Comparison of ENCODE assay signal across 9 cellular contexts in the genomic region with DNA sequence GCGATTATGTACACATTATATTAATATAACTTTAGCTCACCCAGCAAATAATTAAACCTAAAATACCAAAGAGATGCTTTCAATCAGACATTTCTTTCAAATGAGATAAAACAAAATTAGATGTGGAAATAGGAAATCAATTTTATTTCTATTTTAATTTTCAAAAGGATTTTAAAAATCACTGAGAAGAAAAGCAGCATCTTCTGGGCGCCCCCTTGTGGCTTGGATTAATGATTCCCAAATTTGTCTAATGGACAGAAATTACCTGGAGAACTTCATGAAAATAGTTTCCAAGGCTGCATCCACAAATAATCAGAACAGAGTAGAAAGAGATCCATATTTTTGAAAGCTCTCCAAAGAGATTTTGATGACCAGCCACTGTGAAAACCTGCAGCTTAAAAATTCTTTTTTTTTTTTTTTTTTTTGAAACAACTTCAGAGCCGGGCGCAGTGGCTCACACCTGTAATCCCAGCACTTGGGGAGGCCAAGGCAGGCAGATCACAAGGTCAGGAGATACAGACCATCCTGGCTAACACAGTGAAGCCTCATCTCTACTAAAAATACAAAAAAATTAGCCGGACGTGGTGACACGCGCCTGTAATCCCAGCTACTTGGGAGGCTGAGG. TPM values are rescaled to one million over a fixed set of nuclear protein-coding genes. Genes with fewer than 3 reads are reported as not detected.
DNase-seq lines count a peak whose midpoint lies in the region; ATAC-seq, FAIRE-seq and TF ChIP-seq lines count a peak whose summit lies in the region.
"Had no signal": no experiment of that assay in that cellular context is flagged by ENCODE, and none has a peak within 500 bp of the region (broad histone marks: within the 10 kb centered on the region; RNA-seq: fewer than 3 reads in every experiment).

No MANE protein-coding gene starts in this region.

- intact Hi-C loops in psoas muscle (cut with DNase I), result loop anchor here in 1 of 2 donors (10.0 kb wide), 1 partner anchor 534 kb away; no protein-coding TSS in a partner anchor

- no peak overlapping the region for H3K4me3 ChIP-seq in psoas muscle
- H3K4me3 ChIP-seq: BLaER1 treated with 17β-estradiol and CSF1 and Interleukin-3, amounts not matched to agents 10 nM and 100 nM had no signal

- TF ChIP-seq CTCF in psoas muscle (IDR thresholded peaks at IDR 0.05), result peak; percentile 77

- CTCF ChIA-PET in activated CD4-positive, alpha-beta T cell treated with anti-CD3 and anti-CD28 coated beads, Interleukin-2, amount 10 ng/mL, durations not matched to agents 7 days and 5 days (lab: Charles Lee), result interaction anchor here (0.6 to 1.9 kb wide), 9 partner anchors 13 to 612 kb away, joined by 3 to 5 read pairs (median 3); no protein-coding TSS in a partner anchor

- H3K36me3 Mint-ChIP-seq in activated CD4-positive, alpha-beta T cell treated with anti-CD3 and anti-CD28 coated beads, Interleukin-2, amount 10 ng/mL, durations not matched to agents 7 days and 5 days (ENCODE audit: low read depth), result no peaks in the 10 kb centered on the region

- no peaks in the 10 kb centered on the region for H3K27me3 Mint-ChIP-seq in activated CD4-positive, alpha-beta T cell treated with anti-CD3 and anti-CD28 coated beads, Interleukin-2, amount 10 ng/mL, durations not matched to agents 7 days and 5 days

- H3K36me3 ChIP-seq in psoas muscle (ENCODE audit: insufficient read depth in 1 of 2, low read depth in 1 of 2), result no peaks in the 10 kb centered on the region
- H3K36me3 ChIP-seq: BLaER1 treated with 17β-estradiol and CSF1 and Interleukin-3, amounts not matched to agents 10 nM and 100 nM had no signal

- ATAC-seq in psoas muscle, result no peak
- ATAC-seq in HG03280 (IDR thresholded peaks at IDR 0.05; ENCODE audit: unreplicated experiment), result no peak

- POLR2A ChIA-PET in activated CD4-positive, alpha-beta T cell treated with anti-CD3 and anti-CD28 coated beads, Interleukin-2, amount 10 ng/mL, durations not matched to agents 7 days and 5 days (lab: Charles Lee), result no interaction called here

- H3K4me1 ChIP-seq in psoas muscle, result peaks cover 2% of the 10 kb centered on the region

- H3K9me3 Mint-ChIP-seq in activated CD4-positive, alpha-beta T cell treated with anti-CD3 and anti-CD28 coated beads, Interleukin-2, amount 10 ng/mL, durations not matched to agents 7 days and 5 days, result no peaks in the 10 kb centered on the region

- DNase-seq in DMS79 treated with DMSO at 0.1 percent for 48 hours (lab: John Stamatoyannopoulos, UW) (peak; percentile 0), DMS79 (lab: John Stamatoyannopoulos, UW) (no peak), Kasumi-1 (lab: John Stamatoyannopoulos, UW) (peak; percentile 13 to 27), fibroblast of peridontal ligament (ENCODE audit: extremely low read depth) (peak; percentile 65), psoas muscle (peak in 1 of 2 donors; percentile 21), GM19239 (ENCODE audit: insufficient read length, low spot score) (no peak)
- DNase-seq in activated CD4-positive, alpha-beta T cell treated with anti-CD3 and anti-CD28 coated beads, Interleukin-2, amount 10 ng/mL, durations not matched to agents 7 days and 5 days, result peak; percentile 50

- no peak overlapping the region for H3K27ac ChIP-seq in psoas muscle
- H3K27ac ChIP-seq: BLaER1 treated with 17β-estradiol and CSF1 and Interleukin-3, amounts not matched to agents 10 nM and 100 nM had no signal

- peaks cover 20% of the 10 kb centered on the region for H3K4me1 Mint-ChIP-seq in activated CD4-positive, alpha-beta T cell treated with anti-CD3 and anti-CD28 coated beads, Interleukin-2, amount 10 ng/mL, durations not matched to agents 7 days and 5 days

- H3K9me3 ChIP-seq in psoas muscle, result no peaks in the 10 kb centered on the region
- H3K9me3 ChIP-seq: BLaER1 treated with 17β-estradiol and CSF1 and Interleukin-3, amounts not matched to agents 10 nM and 100 nM had no signal

- FAIRE-seq in GM19239 (lab: Jason Lieb, UNC), result no peak

- 83 to 87% (median 83%) methylated on average over 8 of the region's 8 CpGs for WGBS in psoas muscle, 3 donors

- H3K27me3 ChIP-seq in psoas muscle (ENCODE audit: insufficient read depth in 3 of 3, low read length in 2 of 3), result no peaks in the 10 kb centered on the region
- H3K27me3 ChIP-seq: BLaER1 treated with 17β-estradiol and CSF1 and Interleukin-3, amounts not matched to agents 10 nM and 100 nM had no signal

- no peak overlapping the region for H3K4me3 Mint-ChIP-seq in activated CD4-positive, alpha-beta T cell treated with anti-CD3 and anti-CD28 coated beads, Interleukin-2, amount 10 ng/mL, durations not matched to agents 7 days and 5 days

- H3K27ac Mint-ChIP-seq in activated CD4-positive, alpha-beta T cell treated with anti-CD3 and anti-CD28 coated beads, Interleukin-2, amount 10 ng/mL, durations not matched to agents 7 days and 5 days, result no peak overlapping the region

RNA-seq across cellular contexts. Expression of a gene that starts 50.9 kb away (rescaled TPM):
- 10 to 100 TPM; 43.2 to 55.7 TPM for total RNA-seq in activated CD4-positive, alpha-beta T cell treated with anti-CD3 and anti-CD28 coated beads, Interleukin-2, amount 10 ng/mL, durations not matched to agents 7 days and 5 days
- total RNA-seq in psoas muscle, result 10 to 100 TPM in 3 of 4 donors, 1 to 10 TPM in 1; 9.6 to 20.3 (median 16.2) TPM
- polyA plus RNA-seq in psoas muscle, result 1 to 10 TPM; 5.9 to 7.6 (median 6.9) TPM

Comparison
In these comparisons a context has a peak if more than half of its experiments do, and no peak if none do; other contexts are left out.
1. DNase-seq: peak in DMS79 treated with DMSO at 0.1 percent for 48 hours (single experiment), Kasumi-1 (2 of 2), activated CD4-positive, alpha-beta T cell treated with anti-CD3 and anti-CD28 coated beads, Interleukin-2, amount 10 ng/mL, durations not matched to agents 7 days and 5 days (single experiment) and fibroblast of peridontal ligament (single experiment); none in DMS79 (single experiment) and GM19239 (single experiment).